13 cellular contexts compared by ENCODE assay signal in genomic region chr1:236760986-236761385, GRCh38.
"Had no signal": no experiment of that assay in that cellular context is flagged by ENCODE, and none has a peak within 500 bp of the region (broad histone marks: within the 10 kb centered on the region; RNA-seq: fewer than 3 reads in every experiment).

No MANE protein-coding gene starts in this region.

- H3K9ac ChIP-seq: neural progenitor cell had no signal

- H3K4me3 ChIP-seq: esophagus squamous epithelium, gastroesophageal sphincter, neural progenitor cell, pancreas, right lobe of liver, tibial artery had no signal

- ATAC-seq: gastroesophageal sphincter; left colon; natural killer cell; stimulated activated memory B cell treated with anti-CD40 and anti-IgM and Interleukin-4, amounts not matched to agents 10 μg/mL and 1 μg/mL and 100 μg/mL, for 72 hours had no signal

- DNase-seq: esophagus squamous epithelium; foreskin fibroblast; glutamatergic neuron; left colon; natural killer cell; occipital lobe; stimulated activated CD4-positive, alpha-beta T cell treated with anti-CD3 and anti-CD28 coated beads, Interleukin-4, amount 100 ng/mL, for 24 hours; tibial artery had no signal

- H3K4me1 ChIP-seq: esophagus squamous epithelium, gastroesophageal sphincter, neural progenitor cell, tibial artery had no signal

- H3K27me3 ChIP-seq: esophagus squamous epithelium, gastroesophageal sphincter, neural progenitor cell, pancreas, right lobe of liver, tibial artery had no signal

- H3K27ac ChIP-seq: esophagus squamous epithelium, gastroesophageal sphincter, neural progenitor cell, right lobe of liver, tibial artery had no signal

- H3K4me2 ChIP-seq: neural progenitor cell had no signal

- H3K36me3 ChIP-seq: esophagus squamous epithelium, neural progenitor cell, pancreas, right lobe of liver had no signal

- H3K9me3 ChIP-seq: esophagus squamous epithelium, gastroesophageal sphincter, pancreas, right lobe of liver, tibial artery had no signal

- H2AFZ ChIP-seq: neural progenitor cell had no signal
